ENCODE assay signal across 32 cellular contexts in the genomic region with DNA sequence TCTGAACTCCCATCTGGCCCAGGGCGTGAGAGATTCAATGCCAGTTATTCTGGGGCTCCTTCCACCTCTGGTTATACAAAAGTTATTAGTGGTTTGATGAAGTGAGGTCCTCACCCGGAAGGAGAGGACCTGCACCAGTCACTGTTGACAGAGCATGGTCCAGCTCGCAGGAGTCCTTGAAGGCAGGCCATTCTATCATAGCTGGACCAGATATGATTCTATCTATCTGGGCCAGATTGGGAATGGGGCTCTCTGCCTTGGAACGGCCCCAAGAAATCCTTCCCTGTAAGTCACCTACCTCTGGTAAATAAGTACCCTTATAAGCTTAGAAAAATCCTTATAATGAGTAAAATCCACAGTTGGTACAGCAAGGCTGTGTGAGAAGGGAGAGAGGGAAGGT. TPM values are rescaled to one million over a fixed set of nuclear protein-coding genes. Genes with fewer than 3 reads are reported as not detected.
"Had no signal": no experiment of that assay in that cellular context is flagged by ENCODE, and none has a peak within 500 bp of the region (broad histone marks: within the 10 kb centered on the region; RNA-seq: fewer than 3 reads in every experiment).

No MANE protein-coding gene starts in this region.

- DNase-seq: naive B cell; naive thymus-derived CD8-positive, alpha-beta T cell; nephron progenitor cell; nucleus accumbens; pancreas; retina; right cardiac atrium; spleen; stimulated activated CD4-positive, alpha-beta T cell treated with anti-CD3 and anti-CD28 coated beads, Interleukin-12 subunit alpha, Interleukin-12 subunit beta, amount 100 ng/mL, for 4 hours; stimulated activated CD4-positive, alpha-beta T cell treated with anti-CD3 and anti-CD28 coated beads, Interleukin-1b, Interleukin-23, amount 100 ng/mL, for 48 hours; stimulated activated CD4-positive, alpha-beta T cell treated with anti-CD3 and anti-CD28 coated beads, Interleukin-4, amount 100 ng/mL, for 1 hour; stimulated activated CD4-positive, alpha-beta T cell treated with anti-CD3 and anti-CD28 coated beads, Interleukin-4, amount 100 ng/mL, for 4 hours; stimulated activated CD8-positive, alpha-beta memory T cell treated with anti-CD3 and anti-CD28 coated beads, Interleukin-4, amount 100 ng/mL, for 48 hours; stimulated activated naive CD4-positive, alpha-beta T cell; stimulated activated naive CD8-positive, alpha-beta T cell treated with anti-CD3 and anti-CD28 coated beads, Interleukin-15, amount 100 ng/mL, for 72 hours; stimulated activated naive CD8-positive, alpha-beta T cell treated with anti-CD3 and anti-CD28 coated beads, Interleukin-15, Interleukin-2, amounts not matched to agents 100 U/mL and 50 U/mL, for 24 hours; substantia nigra; testis; tibial artery; transverse colon; upper lobe of right lung; uterus had no signal

- H3K4me2 ChIP-seq: smooth muscle cell had no signal

- ATAC-seq: naive thymus-derived CD8-positive, alpha-beta T cell; natural killer cell treated with Interleukin-12 subunit alpha and Interleukin-12 subunit beta and Interleukin-15 and Interleukin-18, amount 100 ng/mL, for 72 hours; pancreas; right cardiac atrium; sciatic nerve; stimulated activated memory B cell treated with anti-CD40 and anti-IgM and Interleukin-4, amounts not matched to agents 10 μg/mL and 1 μg/mL and 100 μg/mL, for 72 hours; stimulated activated naive CD8-positive, alpha-beta T cell treated with anti-CD3 and anti-CD28 coated beads, Interleukin-15, amount 100 ng/mL, for 72 hours; stimulated activated naive CD8-positive, alpha-beta T cell treated with anti-CD3 and anti-CD28 coated beads, Interleukin-15, Interleukin-2, amounts not matched to agents 100 U/mL and 50 U/mL, for 24 hours; upper lobe of right lung had no signal

- H3K4me1 ChIP-seq: pancreas, prostate gland, spleen, suprapubic skin, transverse colon, upper lobe of right lung, uterus had no signal

- H3K9me3 ChIP-seq: neutrophil, pancreas, prostate gland, spleen, suprapubic skin, testis, tibial artery, transverse colon, upper lobe of right lung, uterus had no signal

- H3K36me3 ChIP-seq: neutrophil, pancreas, prostate gland, spleen, suprapubic skin, tibial artery, transverse colon, upper lobe of right lung, uterus had no signal

- H3K27ac ChIP-seq: neutrophil, pancreas, prostate gland, skin epidermis, spleen, suprapubic skin, testis, tibial artery, transverse colon, upper lobe of right lung, uterus had no signal

- H3K4me3 ChIP-seq: pancreas, prostate gland, skin epidermis, smooth muscle cell, spleen, suprapubic skin, testis, tibial artery, transverse colon, upper lobe of right lung, uterus had no signal

- H3K27me3 ChIP-seq: pancreas, suprapubic skin, testis, tibial artery, transverse colon, upper lobe of right lung, uterus had no signal

RNA-seq across cellular contexts. Expression of a gene that starts 50.7 kb away (rescaled TPM):
- total RNA-seq: natural killer cell treated with Interleukin-12 subunit alpha and Interleukin-12 subunit beta and Interleukin-15 and Interleukin-18, amount 100 ng/mL, for 72 hours; omental fat pad; prostate gland; sciatic nerve; smooth muscle cell; suprapubic skin; transverse colon; urinary bladder; uterus had no signal
- polyA plus RNA-seq: naive thymus-derived CD8-positive, alpha-beta T cell; right cardiac atrium; spleen; urinary bladder had no signal
